Comparison of ENCODE assay signal across 19 cellular contexts in genomic region chr6:25456249-25456648, GRCh38.
"Had no signal": no experiment of that assay in that cellular context is flagged by ENCODE, and none has a peak within 500 bp of the region (broad histone marks: within the 10 kb centered on the region; RNA-seq: fewer than 3 reads in every experiment).

No MANE protein-coding gene starts in this region.

- ATAC-seq: activated naive CD8-positive, alpha-beta T cell treated with anti-CD3 and anti-CD28 coated beads, Interleukin-2, amount 50 U/mL, for 24 hours; activated T-cell treated with anti-CD3 and anti-CD28 coated beads, Interleukin-2, amount 50 U/mL, for 4 hours; heart right ventricle; left ventricle myocardium superior; stimulated activated naive CD8-positive, alpha-beta T cell treated with anti-CD3 and anti-CD28 coated beads, Interleukin-15, Interleukin-2, amounts not matched to agents 100 U/mL and 50 U/mL, for 24 hours had no signal

- H3K4me3 ChIP-seq: heart right ventricle, tibial artery had no signal

- DNase-seq: activated B cell treated with CpG ODN at 0.5 μM for 24 hours; activated CD4-positive, alpha-beta T cell treated with anti-CD3 and anti-CD28 coated beads for 4 hours; activated CD8-positive, alpha-beta memory T cell treated with anti-CD3 and anti-CD28 coated beads, Interleukin-2, amount 50 U/mL, for 4 hours; activated naive CD4-positive, alpha-beta T cell treated with anti-CD3 and anti-CD28 coated beads for 36 hours; activated naive CD8-positive, alpha-beta T cell treated with anti-CD3 and anti-CD28 coated beads, Interleukin-2, amount 50 U/mL, for 24 hours; activated T-cell treated with anti-CD3 and anti-CD28 coated beads, Interleukin-2, amount 50 U/mL, for 4 hours; anterior cingulate cortex; brain microvascular endothelial cell; central memory CD4-positive, alpha-beta T cell; endodermal cell; heart right ventricle; immature natural killer cell; kidney glomerular epithelial cell; left ventricle myocardium superior; occipital lobe; stimulated activated CD4-positive, alpha-beta T cell treated with anti-CD3 and anti-CD28 coated beads, Interleukin-2, amount 100 ng/mL, for 24 hours; stimulated activated naive CD8-positive, alpha-beta T cell treated with anti-CD3 and anti-CD28 coated beads, Interleukin-15, Interleukin-2, amounts not matched to agents 100 U/mL and 50 U/mL, for 24 hours; substantia nigra; tibial artery had no signal
